In genomic region chr2:56539618-56540017, GRCh38 we compare ENCODE assay signal across 3 cellular contexts.
A peak's percentile ranks its signal among the peaks of the same experiment; 100 is the strongest.
TF ChIP-seq lines count a peak whose summit lies in the region.

No MANE protein-coding gene starts in this region.

TF ChIP-seq in SK-N-SH treated with all-trans-retinoic acid at 6 μM for 48 hours, 23 proteins besides CTCF, POLR2A, EP300 and RAD21:
- TF ChIP-seq TSHZ2 (CRISPR knock-in tag; IDR thresholded peaks at IDR 0.05) (no peak), ZNF8 (CRISPR knock-in tag; IDR thresholded peaks at IDR 0.05) (peak; percentile 93; the same call in 1 of the 2 replicates)

TF ChIP-seq in HEK293, 187 proteins besides CTCF, POLR2A, EP300 and RAD21 (continued from another document):
- TF ChIP-seq ZNF362 (tag by site-specific recombination; IDR thresholded peaks at IDR 0.05) (no peak), ZNF211 (tag by site-specific recombination; IDR thresholded peaks at IDR 0.05; ENCODE audit: low read depth) (no peak), ZNF280D (tag by site-specific recombination; IDR thresholded peaks at IDR 0.05) (0 out of 2 replicates have a peak, but pooled peaks have one; percentile 65), ZSCAN16 (tag by site-specific recombination; IDR thresholded peaks at IDR 0.05) (no peak)

TF ChIP-seq in K562, 482 proteins besides CTCF, POLR2A, EP300 and RAD21:
- no peak for TF ChIP-seq RERE (CRISPR knock-in tag; IDR thresholded peaks at IDR 0.05; ENCODE audit: borderline replicate concordance)
- peak; percentile 39 for TF ChIP-seq RBM25 (IDR thresholded peaks at IDR 0.05; ENCODE audit: low read depth, low read length, severe bottlenecking)
- TF ChIP-seq ZNF586 (CRISPR knock-in tag; conservative IDR thresholded peaks at IDR 0.05): no peak
- TF ChIP-seq ZNF146 (CRISPR knock-in tag; IDR thresholded peaks at IDR 0.05; ENCODE audit: unreplicated experiment): peak; percentile 80
